ENCODE assay signal across 9 cellular contexts in the genomic region with DNA sequence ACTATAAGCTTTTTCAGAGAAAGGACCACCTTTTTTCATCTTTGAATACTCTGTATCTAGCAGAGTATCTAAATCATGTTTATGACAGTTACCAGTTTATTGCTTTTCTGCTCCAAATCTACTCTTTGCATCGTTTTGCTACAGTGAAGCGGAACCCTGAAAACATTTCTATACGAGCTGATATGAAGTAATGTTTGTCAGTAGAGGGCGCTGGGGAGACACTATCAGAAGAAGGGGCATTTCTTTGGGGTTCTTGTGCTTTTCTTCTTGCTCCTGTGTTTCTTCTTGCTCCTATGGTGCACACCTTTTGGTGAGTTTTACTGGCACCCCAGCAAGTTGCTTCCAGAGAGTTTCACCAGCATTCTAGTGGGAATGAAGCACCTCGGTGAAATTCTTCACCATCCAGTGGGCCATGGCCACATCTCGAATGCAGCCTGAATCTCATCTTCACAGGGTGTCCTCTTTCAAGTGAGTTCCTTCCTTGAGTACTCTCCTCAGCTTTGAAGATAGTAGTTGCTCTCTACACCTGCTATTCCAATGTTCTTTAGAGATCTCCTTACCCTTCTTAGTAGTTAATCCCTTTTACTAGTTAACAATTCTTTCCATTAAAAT.
DNase-seq lines count a peak whose midpoint lies in the region; ATAC-seq and TF ChIP-seq lines count a peak whose summit lies in the region.
"Had no signal": no experiment of that assay in that cellular context is flagged by ENCODE, and none has a peak within 500 bp of the region (broad histone marks: within the 10 kb centered on the region; RNA-seq: fewer than 3 reads in every experiment).

No MANE protein-coding gene starts in this region.

- H3K27ac ChIP-seq in Peyer's patch: no peak overlapping the region
- H3K27ac ChIP-seq in testis: no peak overlapping the region
- no peak overlapping the region for H3K27ac ChIP-seq in gastroesophageal sphincter
- H3K27ac ChIP-seq: SK-N-MC had no signal

- H3K27ac Mint-ChIP-seq in CD14-positive monocyte: no peak overlapping the region

- peaks cover 0 to 3% (median 0%) of the 10 kb centered on the region in 7 donors for H3K9me3 Mint-ChIP-seq in CD14-positive monocyte

- no peak overlapping the region for H3K4me3 Mint-ChIP-seq in CD14-positive monocyte

- no peak overlapping the region for H3K4me3 ChIP-seq in Peyer's patch
- H3K4me3 ChIP-seq in testis: no peak overlapping the region
- H3K4me3 ChIP-seq in gastroesophageal sphincter: no peak overlapping the region
- H3K4me3 ChIP-seq: SK-N-MC had no signal

- no peak for TF ChIP-seq EP300 in gastroesophageal sphincter (IDR thresholded peaks at IDR 0.05)

- H3K4me1 ChIP-seq in Peyer's patch (no peaks in the 10 kb centered on the region), testis (peaks cover 6% of the 10 kb centered on the region), gastroesophageal sphincter (no peaks in the 10 kb centered on the region)

- DNase-seq in CD14-positive monocyte (ENCODE audit: low spot score) (no peak), Peyer's patch (no peak), fibroblast of gingiva (ENCODE audit: low read depth) (peak; percentile 37), testis (peak; percentile 75)

- peaks cover 2 to 20% (median 5%) of the 10 kb centered on the region in 3 donors for H3K27me3 Mint-ChIP-seq in CD14-positive monocyte (ENCODE audit: low read depth in 3 of 3)

- ATAC-seq in GM19035 (IDR thresholded peaks at IDR 0.05; ENCODE audit: unreplicated experiment) (no peak), GM19328 (IDR thresholded peaks at IDR 0.05; ENCODE audit: unreplicated experiment) (no peak), gastroesophageal sphincter (no peak)

- 57 to 58% methylated on average over 6 of the region's 6 CpGs for WGBS in testis, 2 donors
- WGBS in gastroesophageal sphincter (ENCODE audit: low coverage in 1 of 2), 2 donors: 63 to 67% methylated on average over 4 to 6 of the region's 6 CpGs

- TF ChIP-seq CTCF in CD14-positive monocyte (IDR thresholded peaks at IDR 0.05) (peak; percentile 60), GM12874 (IDR thresholded peaks at IDR 0.05; ENCODE audit: insufficient read depth, low read depth, low read length) (peak; percentile 54), Peyer's patch (IDR thresholded peaks at IDR 0.05) (peak in 4 of 6 experiments; percentile 8 to 36 (median 22)), testis (IDR thresholded peaks at IDR 0.05) (peak in 1 of 3 experiments; percentile 36), gastroesophageal sphincter (IDR thresholded peaks at IDR 0.05) (peak in 2 of 4 experiments; percentile 6 to 46)

- TF ChIP-seq POLR2A in Peyer's patch (IDR thresholded peaks at IDR 0.05) (no peak), testis (IDR thresholded peaks at IDR 0.05) (no peak), gastroesophageal sphincter (IDR thresholded peaks at IDR 0.05) (no peak)

- H3K36me3 Mint-ChIP-seq in CD14-positive monocyte: no peaks in the 10 kb centered on the region

- H3K9me3 ChIP-seq in Peyer's patch (no peaks in the 10 kb centered on the region), testis (no peaks in the 10 kb centered on the region), gastroesophageal sphincter (no peaks in the 10 kb centered on the region)

- H3K27me3 ChIP-seq in Peyer's patch (no peaks in the 10 kb centered on the region), testis (no peaks in the 10 kb centered on the region), gastroesophageal sphincter (no peaks in the 10 kb centered on the region)

- H3K36me3 ChIP-seq in Peyer's patch (no peaks in the 10 kb centered on the region), testis (ENCODE audit: low read depth, missing control alignments) (no peaks in the 10 kb centered on the region), gastroesophageal sphincter (no peaks in the 10 kb centered on the region)

- intact Hi-C loops in CD14-positive monocyte (cut with micrococcal nuclease): no loop called here
- intact Hi-C loops in testis (cut with DNase I; ENCODE audit: low total_unique reads): no loop called here

- H3K4me1 Mint-ChIP-seq in CD14-positive monocyte: peaks cover 18% of the 10 kb centered on the region

Comparison
In these comparisons a context has a peak if more than half of its experiments do, and no peak if none do; other contexts are left out.
1. DNase-seq: peak in fibroblast of gingiva (single experiment) and testis (single experiment); none in CD14-positive monocyte (single experiment) and Peyer's patch (0 of 3).